ENCODE assay signal across 20 cellular contexts in the genomic region with DNA sequence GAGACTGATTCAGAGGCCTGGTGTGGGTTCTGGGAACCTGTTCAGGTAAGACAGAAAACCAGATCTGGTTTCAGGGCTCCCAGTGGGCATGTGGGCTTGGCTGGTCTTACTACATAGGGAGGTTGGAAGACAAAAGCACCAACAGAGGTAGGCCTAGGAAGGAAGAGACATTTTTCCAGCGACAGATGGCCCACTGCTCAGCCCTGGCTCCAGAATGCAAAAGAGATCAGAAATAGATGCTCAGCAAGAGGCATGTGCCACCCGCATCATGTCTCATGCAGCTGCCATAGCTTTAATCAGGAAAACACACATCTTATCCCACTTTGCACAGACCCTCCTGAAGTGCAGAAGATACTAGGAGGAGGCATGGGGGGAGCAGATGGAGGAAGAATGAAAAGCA. TPM values are rescaled to one million over a fixed set of nuclear protein-coding genes. Genes with fewer than 3 reads are reported as not detected.
DNase-seq lines count a peak whose midpoint lies in the region; ATAC-seq and TF ChIP-seq lines count a peak whose summit lies in the region.
"Had no signal": no experiment of that assay in that cellular context is flagged by ENCODE, and none has a peak within 500 bp of the region (broad histone marks: within the 10 kb centered on the region; RNA-seq: fewer than 3 reads in every experiment).

No MANE protein-coding gene starts in this region.

- no peaks in the 10 kb centered on the region for H3K9me3 ChIP-seq in T-helper 17 cell (ENCODE audit: control insufficient read depth, low read length, poor library complexity, severe bottlenecking)
- H3K9me3 ChIP-seq in SJCRH30 (replicated peaks) = no peaks in the 10 kb centered on the region

- peak overlapping the region; percentile 27 for H3K27ac Mint-ChIP-seq in activated CD8-positive, alpha-beta T cell treated with anti-CD3 and anti-CD28 coated beads for 36 hours
- H3K27ac Mint-ChIP-seq in activated CD8-positive, alpha-beta T cell treated with anti-CD3 and anti-CD28 coated beads, Interleukin-2, amount 10 ng/mL, durations not matched to agents 7 days and 5 days = no peak overlapping the region
- H3K27ac Mint-ChIP-seq in T-helper 17 cell = peak overlapping the region; percentile 74
- H3K27ac Mint-ChIP-seq in stimulated activated effector memory CD8-positive, alpha-beta T cell treated with anti-CD3 and anti-CD28 coated beads, Interleukin-12 subunit alpha, Interleukin-12 subunit beta, amount 100 ng/mL, for 72 hours = peak overlapping the region; percentile 43
- H3K27ac Mint-ChIP-seq: H9 had no signal

- H3K27me3 Mint-ChIP-seq in activated CD8-positive, alpha-beta T cell treated with anti-CD3 and anti-CD28 coated beads for 36 hours = no peaks in the 10 kb centered on the region
- no peaks in the 10 kb centered on the region for H3K27me3 Mint-ChIP-seq in activated CD8-positive, alpha-beta T cell treated with anti-CD3 and anti-CD28 coated beads, Interleukin-2, amount 10 ng/mL, durations not matched to agents 7 days and 5 days (ENCODE audit: low read depth)
- H3K27me3 Mint-ChIP-seq in T-helper 17 cell = no peaks in the 10 kb centered on the region

- CTCF ChIA-PET in activated CD8-positive, alpha-beta T cell treated with anti-CD3 and anti-CD28 coated beads for 36 hours (lab: Charles Lee) = interaction anchor here (1.3 to 11.3 kb wide), 5 partner anchors 9 to 90 kb away, joined by 3 to 116 read pairs (median 36); a partner anchor contains a TSS
- CTCF ChIA-PET in activated CD8-positive, alpha-beta T cell treated with anti-CD3 and anti-CD28 coated beads, Interleukin-2, amount 10 ng/mL, durations not matched to agents 7 days and 5 days (lab: Charles Lee) = interaction anchor here (0.9 to 8.9 kb wide), 3 partner anchors 21 to 77 kb away, joined by 4 to 104 read pairs (median 6); no protein-coding TSS in a partner anchor

- peaks cover 24% of the 10 kb centered on the region for H3K4me1 Mint-ChIP-seq in activated CD8-positive, alpha-beta T cell treated with anti-CD3 and anti-CD28 coated beads for 36 hours (ENCODE audit: low read depth)
- peaks cover 34% of the 10 kb centered on the region for H3K4me1 Mint-ChIP-seq in activated CD8-positive, alpha-beta T cell treated with anti-CD3 and anti-CD28 coated beads, Interleukin-2, amount 10 ng/mL, durations not matched to agents 7 days and 5 days (ENCODE audit: low read depth)
- peaks cover 22% of the 10 kb centered on the region for H3K4me1 Mint-ChIP-seq in T-helper 17 cell
- peaks cover 26% of the 10 kb centered on the region for H3K4me1 Mint-ChIP-seq in stimulated activated effector memory CD8-positive, alpha-beta T cell treated with anti-CD3 and anti-CD28 coated beads, Interleukin-12 subunit alpha, Interleukin-12 subunit beta, amount 100 ng/mL, for 72 hours

- POLR2A ChIA-PET in activated CD8-positive, alpha-beta T cell treated with anti-CD3 and anti-CD28 coated beads for 36 hours (lab: Charles Lee) = interaction anchor here (1.0 kb wide), 1 partner anchor 26 kb away, joined by 3 read pairs; a partner anchor contains a TSS
- POLR2A ChIA-PET in activated CD8-positive, alpha-beta T cell treated with anti-CD3 and anti-CD28 coated beads, Interleukin-2, amount 10 ng/mL, durations not matched to agents 7 days and 5 days (lab: Charles Lee) = no interaction called here

- no peak for ATAC-seq in activated CD8-positive, alpha-beta T cell treated with anti-CD3 and anti-CD28 coated beads for 36 hours
- no peak for ATAC-seq in activated CD8-positive, alpha-beta T cell treated with anti-CD3 and anti-CD28 coated beads, Interleukin-2, amount 10 ng/mL, durations not matched to agents 7 days and 5 days
- no peak for ATAC-seq in T-helper 17 cell
- no peak for ATAC-seq in stimulated activated effector memory CD8-positive, alpha-beta T cell treated with anti-CD3 and anti-CD28 coated beads, Interleukin-12 subunit alpha, Interleukin-12 subunit beta, amount 100 ng/mL, for 72 hours
- ATAC-seq: GM12878, Panc1, Right ventricle myocardium inferior had no signal

- H3K9me3 Mint-ChIP-seq in activated CD8-positive, alpha-beta T cell treated with anti-CD3 and anti-CD28 coated beads for 36 hours = no peaks in the 10 kb centered on the region
- no peaks in the 10 kb centered on the region for H3K9me3 Mint-ChIP-seq in activated CD8-positive, alpha-beta T cell treated with anti-CD3 and anti-CD28 coated beads, Interleukin-2, amount 10 ng/mL, durations not matched to agents 7 days and 5 days (ENCODE audit: insufficient read depth)
- no peaks in the 10 kb centered on the region for H3K9me3 Mint-ChIP-seq in stimulated activated effector memory CD8-positive, alpha-beta T cell treated with anti-CD3 and anti-CD28 coated beads, Interleukin-12 subunit alpha, Interleukin-12 subunit beta, amount 100 ng/mL, for 72 hours
- H3K9me3 Mint-ChIP-seq: H9 had no signal

- TF ChIP-seq CTCF in activated CD8-positive, alpha-beta T cell treated with anti-CD3 and anti-CD28 coated beads for 36 hours (IDR thresholded peaks at IDR 0.05) = no peak
- TF ChIP-seq CTCF in dorsolateral prefrontal cortex (IDR thresholded peaks at IDR 0.05 in 54 of 56, conservative IDR thresholded peaks at IDR 0.05 in 2 of 56; ENCODE audit: low read depth in 1 of 56, partially characterized antibody in 56 of 56) = no peak

- peaks cover 17% of the 10 kb centered on the region for H3K36me3 Mint-ChIP-seq in activated CD8-positive, alpha-beta T cell treated with anti-CD3 and anti-CD28 coated beads for 36 hours (ENCODE audit: low read depth)
- peaks cover 18% of the 10 kb centered on the region for H3K36me3 Mint-ChIP-seq in activated CD8-positive, alpha-beta T cell treated with anti-CD3 and anti-CD28 coated beads, Interleukin-2, amount 10 ng/mL, durations not matched to agents 7 days and 5 days (ENCODE audit: low read depth)
- H3K36me3 Mint-ChIP-seq in T-helper 17 cell (ENCODE audit: low read depth) = peaks cover 3% of the 10 kb centered on the region
- H3K36me3 Mint-ChIP-seq in stimulated activated effector memory CD8-positive, alpha-beta T cell treated with anti-CD3 and anti-CD28 coated beads, Interleukin-12 subunit alpha, Interleukin-12 subunit beta, amount 100 ng/mL, for 72 hours = peaks cover 78% of the 10 kb centered on the region

- intact Hi-C loops in activated CD8-positive, alpha-beta T cell treated with anti-CD3 and anti-CD28 coated beads for 36 hours (cut with micrococcal nuclease) = loop anchor here (10.0 kb wide), 1 partner anchor 72 kb away; no protein-coding TSS in a partner anchor
- intact Hi-C loops in dorsolateral prefrontal cortex (cut with DNase I) = no loop called here

- H3K4me3 ChIP-seq in dorsolateral prefrontal cortex (no peak overlapping the region), SJCRH30 (no peak overlapping the region)
- H3K4me3 ChIP-seq: GM12878 had no signal

- peaks cover 14% of the 10 kb centered on the region for H3K36me3 ChIP-seq in SJCRH30

- H3K4me1 ChIP-seq in SJCRH30 = no peaks in the 10 kb centered on the region

- peak overlapping the region in 57 of 59 donors; percentile 20 to 93 (median 65) for H3K27ac ChIP-seq in dorsolateral prefrontal cortex
- H3K27ac ChIP-seq in SJCRH30 = no peak overlapping the region
- H3K27ac ChIP-seq: C4-2B had no signal

- H3K27me3 ChIP-seq in dorsolateral prefrontal cortex = no peaks in the 10 kb centered on the region
- no peaks in the 10 kb centered on the region for H3K27me3 ChIP-seq in SJCRH30

- DNase-seq in activated CD8-positive, alpha-beta T cell treated with anti-CD3 and anti-CD28 coated beads for 36 hours = no peak
- DNase-seq in activated CD8-positive, alpha-beta T cell treated with anti-CD3 and anti-CD28 coated beads, Interleukin-2, amount 10 ng/mL, durations not matched to agents 7 days and 5 days = no peak
- no peak for DNase-seq in T-helper 17 cell
- DNase-seq in dorsolateral prefrontal cortex = peak in 3 of 10 donors; percentile 47 to 75 (median 68)
- DNase-seq in stimulated activated effector memory CD8-positive, alpha-beta T cell treated with anti-CD3 and anti-CD28 coated beads, Interleukin-12 subunit alpha, Interleukin-12 subunit beta, amount 100 ng/mL, for 72 hours (ENCODE audit: low spot score in 2 of 2) = no peak
- DNase-seq in SJCRH30 = no peak
- DNase-seq in stimulated activated CD4-positive, alpha-beta T cell treated with anti-CD3 and anti-CD28 coated beads, Interleukin-2, amount 100 ng/mL, for 24 hours = no peak
- no peak for DNase-seq in NOMO-1 treated with dmso at 0.1 percent for 144 hours (lab: John Stamatoyannopoulos, UW; ENCODE audit: unreplicated experiment)
- DNase-seq: DMS53, H9, IMR-90, NCI-H2029 treated with DMSO at 0.1 percent for 48 hours, NCI-H226, NCI-H69 had no signal

- H3K4me3 Mint-ChIP-seq in activated CD8-positive, alpha-beta T cell treated with anti-CD3 and anti-CD28 coated beads for 36 hours = no peak overlapping the region
- no peak overlapping the region for H3K4me3 Mint-ChIP-seq in activated CD8-positive, alpha-beta T cell treated with anti-CD3 and anti-CD28 coated beads, Interleukin-2, amount 10 ng/mL, durations not matched to agents 7 days and 5 days
- H3K4me3 Mint-ChIP-seq in T-helper 17 cell = no peak overlapping the region
- H3K4me3 Mint-ChIP-seq in stimulated activated effector memory CD8-positive, alpha-beta T cell treated with anti-CD3 and anti-CD28 coated beads, Interleukin-12 subunit alpha, Interleukin-12 subunit beta, amount 100 ng/mL, for 72 hours = no peak overlapping the region
- H3K4me3 Mint-ChIP-seq: H9 had no signal

RNA-seq across cellular contexts. Expression of a gene that starts 25.3 kb away (rescaled TPM):
- 1 to 10 TPM; 1.7 to 2.2 TPM for total RNA-seq in activated CD8-positive, alpha-beta T cell treated with anti-CD3 and anti-CD28 coated beads for 36 hours
- 1 to 10 TPM; 3.1 to 3.4 TPM for total RNA-seq in activated CD8-positive, alpha-beta T cell treated with anti-CD3 and anti-CD28 coated beads, Interleukin-2, amount 10 ng/mL, durations not matched to agents 7 days and 5 days
- total RNA-seq in T-helper 17 cell = 10 to 100 TPM; 11.7 to 16.8 TPM
- total RNA-seq in dorsolateral prefrontal cortex = 10 to 100 TPM; 19.4 to 63.3 (median 33.9) TPM
- 11.1 and 11.5 TPM in 2 replicates for total RNA-seq in SJCRH30 (2014; rRNA removed; shearing (Covaris generic))

RNA-seq across cellular contexts. Expression of a gene that starts 26.1 kb away (rescaled TPM):
- 10 to 100 TPM; 16.5 to 21.5 TPM for total RNA-seq in activated CD8-positive, alpha-beta T cell treated with anti-CD3 and anti-CD28 coated beads for 36 hours
- 10 to 100 TPM; 11.5 to 13.7 TPM for total RNA-seq in activated CD8-positive, alpha-beta T cell treated with anti-CD3 and anti-CD28 coated beads, Interleukin-2, amount 10 ng/mL, durations not matched to agents 7 days and 5 days
- total RNA-seq in T-helper 17 cell (10 to 100 TPM; 11.9 to 14.0 TPM), dorsolateral prefrontal cortex (10 to 100 TPM; 25.7 to 56.1 (median 41.1) TPM)
- total RNA-seq in SJCRH30 (2014; rRNA removed; shearing (Covaris generic)) = 15.8 and 18.3 TPM in 2 replicates

RNA-seq across cellular contexts. Expression of a gene that starts 39.7 kb away (rescaled TPM):
- not detected for total RNA-seq in activated CD8-positive, alpha-beta T cell treated with anti-CD3 and anti-CD28 coated beads for 36 hours
- not detected for total RNA-seq in activated CD8-positive, alpha-beta T cell treated with anti-CD3 and anti-CD28 coated beads, Interleukin-2, amount 10 ng/mL, durations not matched to agents 7 days and 5 days
- not detected for total RNA-seq in T-helper 17 cell
- total RNA-seq in dorsolateral prefrontal cortex = not detected
- not detected in 2 replicates for total RNA-seq in SJCRH30 (2014; rRNA removed; shearing (Covaris generic))
- total RNA-seq: A172, GM12878, H9, IMR-90, LHCN-M2, Right ventricle myocardium inferior had no signal
